28 cellular contexts compared by ENCODE assay signal in genomic region chr5:77104813-77105212, GRCh38.
"Had no signal": no experiment of that assay in that cellular context is flagged by ENCODE, and none has a peak within 500 bp of the region (broad histone marks: within the 10 kb centered on the region; RNA-seq: fewer than 3 reads in every experiment).

No MANE protein-coding gene starts in this region.

- DNase-seq: stimulated activated CD4-positive, alpha-beta T cell treated with anti-CD3 and anti-CD28 coated beads, Interleukin-2, amount 100 ng/mL, for 48 hours; stimulated activated CD4-positive, alpha-beta T cell treated with anti-CD3 and anti-CD28 coated beads, Interleukin-4, amount 100 ng/mL, for 1 hour; stimulated activated CD4-positive, alpha-beta T cell treated with anti-CD3 and anti-CD28 coated beads, Interleukin-4, amount 100 ng/mL, for 24 hours; stimulated activated CD4-positive, alpha-beta T cell treated with anti-CD3 and anti-CD28 coated beads, Interleukin-4, amount 100 ng/mL, for 4 hours; stimulated activated CD8-positive, alpha-beta memory T cell treated with anti-CD3 and anti-CD28 coated beads, Interleukin-4, amount 100 ng/mL, for 48 hours; stimulated activated naive B cell treated with anti-CD40 and anti-IgM and Interleukin-4, amounts not matched to agents 10 μg/mL and 1 μg/mL and 100 μg/mL, for 72 hours; stimulated activated naive CD4-positive, alpha-beta T cell; stimulated activated naive CD4-positive, alpha-beta T cell treated with Interleukin-2 at 50 U/mL for 16 hours; stimulated activated naive CD8-positive, alpha-beta T cell treated with anti-CD3 and anti-CD28 coated beads, Interleukin-15, amount 100 ng/mL, for 72 hours; stimulated activated naive CD8-positive, alpha-beta T cell treated with anti-CD3 and anti-CD28 coated beads, Interleukin-15, Interleukin-2, amounts not matched to agents 100 U/mL and 50 U/mL, for 24 hours; stomach; substantia nigra; testis; thyroid gland; tibial artery; transverse colon; trophoblast cell; upper lobe of left lung; upper lobe of right lung; uterus had no signal

- H3K9me3 ChIP-seq: stomach, suprapubic skin, testis, thoracic aorta, thyroid gland, tibial artery, transverse colon, upper lobe of left lung, upper lobe of right lung, uterus, vagina had no signal

- H3K27ac Mint-ChIP-seq: stimulated activated effector memory CD8-positive, alpha-beta T cell treated with anti-CD3 and anti-CD28 coated beads, Interleukin-12 subunit alpha, Interleukin-12 subunit beta, amount 100 ng/mL, for 72 hours; stimulated activated memory B cell treated with anti-CD40 and anti-IgM and Interleukin-4, amounts not matched to agents 10 μg/mL and 1 μg/mL and 100 μg/mL, for 72 hours; stimulated activated naive B cell treated with anti-CD40 and anti-IgM and Interleukin-4, amounts not matched to agents 10 μg/mL and 1 μg/mL and 100 μg/mL, for 72 hours; stimulated activated naive CD8-positive, alpha-beta T cell treated with anti-CD3 and anti-CD28 coated beads, Interleukin-15, amount 100 ng/mL, for 72 hours; stimulated activated naive CD8-positive, alpha-beta T cell treated with anti-CD3 and anti-CD28 coated beads, Interleukin-15, Interleukin-2, amounts not matched to agents 100 ng/mL and 50 ng/mL, for 24 hours; type B pancreatic cell had no signal

- H3K4me1 Mint-ChIP-seq: stimulated activated effector memory CD8-positive, alpha-beta T cell treated with anti-CD3 and anti-CD28 coated beads, Interleukin-12 subunit alpha, Interleukin-12 subunit beta, amount 100 ng/mL, for 72 hours; stimulated activated memory B cell treated with anti-CD40 and anti-IgM and Interleukin-4, amounts not matched to agents 10 μg/mL and 1 μg/mL and 100 μg/mL, for 72 hours; stimulated activated naive B cell treated with anti-CD40 and anti-IgM and Interleukin-4, amounts not matched to agents 10 μg/mL and 1 μg/mL and 100 μg/mL, for 72 hours had no signal

- H3K27me3 Mint-ChIP-seq: stimulated activated memory B cell treated with anti-CD40 and anti-IgM and Interleukin-4, amounts not matched to agents 10 μg/mL and 1 μg/mL and 100 μg/mL, for 72 hours; stimulated activated naive B cell treated with anti-CD40 and anti-IgM and Interleukin-4, amounts not matched to agents 10 μg/mL and 1 μg/mL and 100 μg/mL, for 72 hours; stimulated activated naive CD8-positive, alpha-beta T cell treated with anti-CD3 and anti-CD28 coated beads, Interleukin-15, amount 100 ng/mL, for 72 hours; stimulated activated naive CD8-positive, alpha-beta T cell treated with anti-CD3 and anti-CD28 coated beads, Interleukin-15, Interleukin-2, amounts not matched to agents 100 ng/mL and 50 ng/mL, for 24 hours; type B pancreatic cell had no signal

- H3K4me3 ChIP-seq: stomach, suprapubic skin, testis, thoracic aorta, thyroid gland, tibial artery, tibial nerve, transverse colon, upper lobe of left lung, upper lobe of right lung, uterus, vagina had no signal

- H3K9me3 Mint-ChIP-seq: stimulated activated effector memory CD8-positive, alpha-beta T cell treated with anti-CD3 and anti-CD28 coated beads, Interleukin-12 subunit alpha, Interleukin-12 subunit beta, amount 100 ng/mL, for 72 hours; stimulated activated naive B cell treated with anti-CD40 and anti-IgM and Interleukin-4, amounts not matched to agents 10 μg/mL and 1 μg/mL and 100 μg/mL, for 72 hours; stimulated activated naive CD8-positive, alpha-beta T cell treated with anti-CD3 and anti-CD28 coated beads, Interleukin-15, amount 100 ng/mL, for 72 hours; stimulated activated naive CD8-positive, alpha-beta T cell treated with anti-CD3 and anti-CD28 coated beads, Interleukin-15, Interleukin-2, amounts not matched to agents 100 ng/mL and 50 ng/mL, for 24 hours; type B pancreatic cell had no signal

- H3K4me1 ChIP-seq: stomach, testis, tibial artery, tibial nerve, transverse colon, upper lobe of right lung, uterus, vagina had no signal

- H3K4me3 Mint-ChIP-seq: stimulated activated effector memory CD8-positive, alpha-beta T cell treated with anti-CD3 and anti-CD28 coated beads, Interleukin-12 subunit alpha, Interleukin-12 subunit beta, amount 100 ng/mL, for 72 hours; stimulated activated memory B cell treated with anti-CD40 and anti-IgM and Interleukin-4, amounts not matched to agents 10 μg/mL and 1 μg/mL and 100 μg/mL, for 72 hours; stimulated activated naive B cell treated with anti-CD40 and anti-IgM and Interleukin-4, amounts not matched to agents 10 μg/mL and 1 μg/mL and 100 μg/mL, for 72 hours; stimulated activated naive CD8-positive, alpha-beta T cell treated with anti-CD3 and anti-CD28 coated beads, Interleukin-15, amount 100 ng/mL, for 72 hours; stimulated activated naive CD8-positive, alpha-beta T cell treated with anti-CD3 and anti-CD28 coated beads, Interleukin-15, Interleukin-2, amounts not matched to agents 100 ng/mL and 50 ng/mL, for 24 hours; type B pancreatic cell had no signal

- H3K36me3 Mint-ChIP-seq: stimulated activated effector memory CD8-positive, alpha-beta T cell treated with anti-CD3 and anti-CD28 coated beads, Interleukin-12 subunit alpha, Interleukin-12 subunit beta, amount 100 ng/mL, for 72 hours; stimulated activated memory B cell treated with anti-CD40 and anti-IgM and Interleukin-4, amounts not matched to agents 10 μg/mL and 1 μg/mL and 100 μg/mL, for 72 hours had no signal

- ATAC-seq: stimulated activated effector memory CD8-positive, alpha-beta T cell treated with anti-CD3 and anti-CD28 coated beads, Interleukin-12 subunit alpha, Interleukin-12 subunit beta, amount 100 ng/mL, for 72 hours; stimulated activated memory B cell treated with anti-CD40 and anti-IgM and Interleukin-4, amounts not matched to agents 10 μg/mL and 1 μg/mL and 100 μg/mL, for 72 hours; stimulated activated naive B cell treated with anti-CD40 and anti-IgM and Interleukin-4, amounts not matched to agents 10 μg/mL and 1 μg/mL and 100 μg/mL, for 72 hours; stimulated activated naive CD8-positive, alpha-beta T cell treated with anti-CD3 and anti-CD28 coated beads, Interleukin-15, amount 100 ng/mL, for 72 hours; stimulated activated naive CD8-positive, alpha-beta T cell treated with anti-CD3 and anti-CD28 coated beads, Interleukin-15, Interleukin-2, amounts not matched to agents 100 U/mL and 50 U/mL, for 24 hours; upper lobe of right lung had no signal

- H3K27ac ChIP-seq: stomach, testis, thoracic aorta, thyroid gland, tibial artery, tibial nerve, transverse colon, upper lobe of left lung, upper lobe of right lung, vagina had no signal

- H3K36me3 ChIP-seq: suprapubic skin, thoracic aorta, thyroid gland, tibial artery, transverse colon, upper lobe of left lung, upper lobe of right lung, uterus, vagina had no signal

- H3K27me3 ChIP-seq: stomach, suprapubic skin, testis, thyroid gland, tibial artery, tibial nerve, transverse colon, upper lobe of left lung, upper lobe of right lung, uterus, vagina had no signal
